ENCODE assay signal across 8 cellular contexts in genomic region chr9:5832093-5832542, GRCh38. TPM values are rescaled to one million over a fixed set of nuclear protein-coding genes. Genes with fewer than 3 reads are reported as not detected.
DNase-seq lines count a peak whose midpoint lies in the region; ATAC-seq and TF ChIP-seq lines count a peak whose summit lies in the region.

No MANE protein-coding gene starts in this region.

- H3K9ac ChIP-seq in iPS-20b (ENCODE audit: low read depth, low read length), result peak overlapping the region; percentile 80

- POLR2A ChIA-PET in AG04449 (lab: Yijun Ruan, JAX), result interaction anchor here (1.4 kb wide), 1 partner anchor 13 kb away, joined by 4 read pairs; no protein-coding TSS in a partner anchor

- DNase-seq in AG04449 (ENCODE audit: low read depth, low spot score) (no peak), MG63 (no peak), amniotic epithelial cell (ENCODE audit: low read depth) (peak; percentile 37), DMS153 treated with DMSO at 0.1 percent for 48 hours (lab: John Stamatoyannopoulos, UW; ENCODE audit: unreplicated experiment) (no peak), amniotic stem cell (lab: John Stamatoyannopoulos, UW) (no peak)
- DNase-seq in stimulated activated naive CD8-positive, alpha-beta T cell treated with anti-CD3 and anti-CD28 coated beads, Interleukin-15, Interleukin-2, amounts not matched to agents 100 U/mL and 50 U/mL, for 24 hours, result peak; percentile 16

- H3K4me3 ChIP-seq in AG04449 (ENCODE audit: low read depth, low read length), result peak overlapping the region; percentile 64
- peak overlapping the region; percentile 53 for H3K4me3 ChIP-seq in MG63
- H3K4me3 ChIP-seq in iPS-20b (ENCODE audit: low read length), result peak overlapping the region; percentile 87

- CTCF ChIA-PET in AG04449 (lab: Yijun Ruan, JAX), result interaction anchor here (0.9 to 5.8 kb wide), 21 partner anchors 9 to 620 kb away, joined by 3 to 61 read pairs (median 8); no protein-coding TSS in a partner anchor

- H3K4me1 ChIP-seq in iPS-20b (ENCODE audit: insufficient read depth, low read length), result peaks cover 11% of the 10 kb centered on the region

- H3K27me3 ChIP-seq in MG63 (no peaks in the 10 kb centered on the region), iPS-20b (ENCODE audit: insufficient read depth, low read length) (peaks cover 11% of the 10 kb centered on the region; the same call in 1 of the 2 replicates)

- TF ChIP-seq CTCF in AG04449 (IDR thresholded peaks at IDR 0.05; ENCODE audit: insufficient read depth, low read length, missing control alignments), result no peak

- H3K27ac ChIP-seq in iPS-20b (ENCODE audit: low read length), result no peak overlapping the region

- peak; percentile 39 for ATAC-seq in GM19395 (IDR thresholded peaks at IDR 0.05; ENCODE audit: unreplicated experiment)
- ATAC-seq in stimulated activated naive CD8-positive, alpha-beta T cell treated with anti-CD3 and anti-CD28 coated beads, Interleukin-15, Interleukin-2, amounts not matched to agents 100 U/mL and 50 U/mL, for 24 hours, result no peak

- H3K36me3 ChIP-seq in MG63, result no peaks in the 10 kb centered on the region
- peaks cover 15% of the 10 kb centered on the region for H3K36me3 ChIP-seq in iPS-20b (ENCODE audit: insufficient read depth, low read depth, low read length)

- H3K9me3 ChIP-seq in MG63 (no peaks in the 10 kb centered on the region), iPS-20b (ENCODE audit: insufficient read depth, low read depth, low read length) (no peaks in the 10 kb centered on the region)

RNA-seq across cellular contexts. Expression of gene ERMP1, which starts 0.8 kb away (rescaled TPM):
- 0.40 and 2.6 TPM in 2 replicates for total RNA-seq in MG63 (2014; rRNA removed; shearing (Covaris generic); ENCODE audit: low replicate concordance)

RNA-seq across cellular contexts. Expression of gene MLANA, which starts 58.6 kb away (rescaled TPM):
- total RNA-seq in MG63 (2014; rRNA removed; shearing (Covaris generic); ENCODE audit: low replicate concordance), result not detected in 2 replicates

Comparison
In these comparisons a context has a peak if more than half of its experiments do, and no peak if none do; other contexts are left out.
1. DNase-seq: peak in amniotic epithelial cell (single experiment) and stimulated activated naive CD8-positive, alpha-beta T cell treated with anti-CD3 and anti-CD28 coated beads, Interleukin-15, Interleukin-2, amounts not matched to agents 100 U/mL and 50 U/mL, for 24 hours (single experiment); none in AG04449 (single experiment), MG63 (single experiment), DMS153 treated with DMSO at 0.1 percent for 48 hours (single experiment) and amniotic stem cell (single experiment).
2. Peak in every context shown above with its lines, with median percentiles within 50 percentile points of each other: H3K4me3 ChIP-seq.